ENCODE assay signal across 1 cellular context in the genomic region with DNA sequence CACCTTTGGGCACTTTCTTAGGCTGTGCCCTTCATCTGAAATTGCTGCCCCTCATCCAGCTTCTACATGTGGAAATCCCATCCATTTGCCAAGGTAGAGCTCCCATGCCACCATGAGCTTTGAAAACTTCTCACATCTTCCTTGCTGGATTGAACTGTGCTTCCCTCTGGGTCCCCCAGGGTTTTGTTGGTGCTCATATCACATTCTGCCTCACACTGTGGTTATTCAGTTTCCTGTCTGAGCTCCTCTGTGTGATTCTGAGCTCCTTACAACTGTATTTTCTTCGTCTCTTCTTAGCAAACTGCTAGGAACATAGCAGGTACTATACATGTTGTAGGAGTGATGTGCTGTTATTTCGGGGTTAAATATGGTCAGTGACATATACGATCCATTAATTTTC.
TF ChIP-seq lines count a peak whose summit lies in the region.

No MANE protein-coding gene starts in this region.

TF ChIP-seq in GM12878, 131 proteins besides CTCF, POLR2A, EP300 and RAD21 (continued from another document):
- TF ChIP-seq STAT1 (conservative IDR thresholded peaks at IDR 0.05) = no peak
- TF ChIP-seq MXI1 (IDR thresholded peaks at IDR 0.05; ENCODE audit: low read depth, low read length) = no peak
- no peak for TF ChIP-seq TCF3 (IDR thresholded peaks at IDR 0.05; ENCODE audit: borderline replicate concordance, insufficient read depth, low read depth, low read length)
- no peak for TF ChIP-seq HDGF (IDR thresholded peaks at IDR 0.05)
